1 cellular context compared by ENCODE assay signal in the genomic region with DNA sequence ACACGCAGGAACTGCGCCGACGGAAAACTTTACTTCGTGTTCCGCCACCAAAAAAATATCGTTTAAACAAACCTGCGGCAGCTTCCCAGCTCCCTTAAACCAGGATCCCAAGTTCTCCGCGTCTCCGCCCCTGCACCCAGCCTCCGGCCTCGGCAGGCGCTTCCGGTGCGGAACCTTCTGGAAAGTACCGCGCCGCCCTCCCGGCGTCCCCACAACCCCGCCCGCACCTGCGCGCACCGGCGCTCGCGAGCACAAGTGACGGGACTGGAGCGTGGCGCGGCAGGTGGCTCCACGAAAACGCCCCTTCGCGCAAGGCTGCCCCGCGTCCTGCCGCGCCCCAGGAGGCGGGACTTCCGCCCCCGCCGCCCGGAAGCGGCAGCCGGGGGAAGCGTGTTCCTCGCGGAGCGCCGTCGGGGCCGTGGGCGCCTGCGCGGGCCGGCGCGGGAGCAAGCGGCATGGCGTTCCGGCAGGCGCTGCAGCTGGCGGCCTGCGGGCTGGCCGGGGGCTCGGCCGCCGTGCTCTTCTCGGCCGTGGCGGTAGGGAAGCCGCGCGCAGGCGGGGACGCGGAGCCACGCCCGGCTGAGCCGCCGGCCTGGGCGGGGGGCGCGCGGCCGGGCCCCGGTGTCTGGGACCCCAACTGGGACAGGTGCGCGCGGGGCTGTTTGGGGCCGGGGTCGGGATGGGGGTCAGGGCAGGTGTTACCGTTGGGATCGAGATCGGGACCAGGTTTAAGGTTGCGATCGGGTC.
TF ChIP-seq lines count a peak whose summit lies in the region.

A gene (plus strand): TSS at position 421 of the 747 bp plus-strand sequence. CDS start 35 bp downstream, at position 456.

TF ChIP-seq in K562, 482 proteins besides CTCF, POLR2A, EP300 and RAD21 (continued from another document and continues in another):
- TF ChIP-seq NFIC (IDR thresholded peaks at IDR 0.05) (peak; percentile 20; the same call in 1 of the 2 replicates), MCM5 (IDR thresholded peaks at IDR 0.05; ENCODE audit: low read depth) (no peak), COPS2 (conservative IDR thresholded peaks at IDR 0.05) (no peak), IRF2 (CRISPR knock-in tag; IDR thresholded peaks at IDR 0.05) (no peak), ZNF717 (CRISPR knock-in tag; IDR thresholded peaks at IDR 0.05) (no peak), TEAD1 (CRISPR knock-in tag; IDR thresholded peaks at IDR 0.05) (peak in 1 of 2 experiments; percentile 37; a peak in 1 of 4 replicates), KDM1A (IDR thresholded peaks at IDR 0.05) (no peak), ZFP1 (CRISPR knock-in tag; IDR thresholded peaks at IDR 0.05) (no peak), POLR2AphosphoS2 (IDR thresholded peaks at IDR 0.05; ENCODE audit: low read length) (peak; percentile 78; the same call in 1 of the 2 replicates), ZZZ3 (IDR thresholded peaks at IDR 0.05) (no peak), STAT5A (IDR thresholded peaks at IDR 0.05; ENCODE audit: borderline replicate concordance, low read length) (no peak), RHOXF2B (CRISPR knock-in tag; conservative IDR thresholded peaks at IDR 0.05) (no peak), RBM39 (optimal IDR thresholded peaks at IDR 0.05; ENCODE audit: low read depth, low read length) (no peak), MIER1 (IDR thresholded peaks at IDR 0.05; ENCODE audit: low read depth) (no peak), ZNF77 (CRISPR knock-in tag; IDR thresholded peaks at IDR 0.05) (no peak), DNMT1 (IDR thresholded peaks at IDR 0.05) (no peak), HNRNPL (IDR thresholded peaks at IDR 0.05; ENCODE audit: low read depth, low read length) (no peak), ZBTB7A (IDR thresholded peaks at IDR 0.05; ENCODE audit: borderline replicate concordance, control insufficient read depth, low read depth, low read length) (peak; percentile 70; the same call in 1 of the 2 replicates), MED1 (CRISPR knock-in tag; IDR thresholded peaks at IDR 0.05; ENCODE audit: borderline replicate concordance) (no peak), NFATC3 (IDR thresholded peaks at IDR 0.05) (no peak), L3MBTL2 (IDR thresholded peaks at IDR 0.05) (peak; percentile 97)
- TF ChIP-seq, protein P1, sequence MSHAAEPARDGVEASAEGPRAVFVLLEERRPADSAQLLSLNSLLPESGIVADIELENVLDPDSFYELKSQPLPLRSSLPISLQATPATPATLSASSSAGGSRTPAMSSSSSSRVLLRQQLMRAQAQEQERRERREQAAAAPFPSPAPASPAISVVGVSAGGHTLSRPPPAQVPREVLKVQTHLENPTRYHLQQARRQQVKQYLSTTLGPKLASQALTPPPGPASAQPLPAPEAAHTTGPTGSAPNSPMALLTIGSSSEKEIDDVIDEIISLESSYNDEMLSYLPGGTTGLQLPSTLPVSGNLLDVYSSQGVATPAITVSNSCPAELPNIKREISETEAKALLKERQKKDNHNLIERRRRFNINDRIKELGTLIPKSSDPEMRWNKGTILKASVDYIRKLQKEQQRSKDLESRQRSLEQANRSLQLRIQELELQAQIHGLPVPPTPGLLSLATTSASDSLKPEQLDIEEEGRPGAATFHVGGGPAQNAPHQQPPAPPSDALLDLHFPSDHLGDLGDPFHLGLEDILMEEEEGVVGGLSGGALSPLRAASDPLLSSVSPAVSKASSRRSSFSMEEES (CRISPR knock-in tag; IDR thresholded peaks at IDR 0.05): no peak
- TF ChIP-seq, protein P2, sequence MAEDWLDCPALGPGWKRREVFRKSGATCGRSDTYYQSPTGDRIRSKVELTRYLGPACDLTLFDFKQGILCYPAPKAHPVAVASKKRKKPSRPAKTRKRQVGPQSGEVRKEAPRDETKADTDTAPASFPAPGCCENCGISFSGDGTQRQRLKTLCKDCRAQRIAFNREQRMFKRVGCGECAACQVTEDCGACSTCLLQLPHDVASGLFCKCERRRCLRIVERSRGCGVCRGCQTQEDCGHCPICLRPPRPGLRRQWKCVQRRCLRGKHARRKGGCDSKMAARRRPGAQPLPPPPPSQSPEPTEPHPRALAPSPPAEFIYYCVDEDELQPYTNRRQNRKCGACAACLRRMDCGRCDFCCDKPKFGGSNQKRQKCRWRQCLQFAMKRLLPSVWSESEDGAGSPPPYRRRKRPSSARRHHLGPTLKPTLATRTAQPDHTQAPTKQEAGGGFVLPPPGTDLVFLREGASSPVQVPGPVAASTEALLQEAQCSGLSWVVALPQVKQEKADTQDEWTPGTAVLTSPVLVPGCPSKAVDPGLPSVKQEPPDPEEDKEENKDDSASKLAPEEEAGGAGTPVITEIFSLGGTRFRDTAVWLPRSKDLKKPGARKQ (CRISPR knock-in tag; IDR thresholded peaks at IDR 0.05): no peak
- TF ChIP-seq, protein P3, sequence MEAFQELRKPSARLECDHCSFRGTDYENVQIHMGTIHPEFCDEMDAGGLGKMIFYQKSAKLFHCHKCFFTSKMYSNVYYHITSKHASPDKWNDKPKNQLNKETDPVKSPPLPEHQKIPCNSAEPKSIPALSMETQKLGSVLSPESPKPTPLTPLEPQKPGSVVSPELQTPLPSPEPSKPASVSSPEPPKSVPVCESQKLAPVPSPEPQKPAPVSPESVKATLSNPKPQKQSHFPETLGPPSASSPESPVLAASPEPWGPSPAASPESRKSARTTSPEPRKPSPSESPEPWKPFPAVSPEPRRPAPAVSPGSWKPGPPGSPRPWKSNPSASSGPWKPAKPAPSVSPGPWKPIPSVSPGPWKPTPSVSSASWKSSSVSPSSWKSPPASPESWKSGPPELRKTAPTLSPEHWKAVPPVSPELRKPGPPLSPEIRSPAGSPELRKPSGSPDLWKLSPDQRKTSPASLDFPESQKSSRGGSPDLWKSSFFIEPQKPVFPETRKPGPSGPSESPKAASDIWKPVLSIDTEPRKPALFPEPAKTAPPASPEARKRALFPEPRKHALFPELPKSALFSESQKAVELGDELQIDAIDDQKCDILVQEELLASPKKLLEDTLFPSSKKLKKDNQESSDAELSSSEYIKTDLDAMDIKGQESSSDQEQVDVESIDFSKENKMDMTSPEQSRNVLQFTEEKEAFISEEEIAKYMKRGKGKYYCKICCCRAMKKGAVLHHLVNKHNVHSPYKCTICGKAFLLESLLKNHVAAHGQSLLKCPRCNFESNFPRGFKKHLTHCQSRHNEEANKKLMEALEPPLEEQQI (IDR thresholded peaks at IDR 0.05): no peak
- TF ChIP-seq, protein P4, sequence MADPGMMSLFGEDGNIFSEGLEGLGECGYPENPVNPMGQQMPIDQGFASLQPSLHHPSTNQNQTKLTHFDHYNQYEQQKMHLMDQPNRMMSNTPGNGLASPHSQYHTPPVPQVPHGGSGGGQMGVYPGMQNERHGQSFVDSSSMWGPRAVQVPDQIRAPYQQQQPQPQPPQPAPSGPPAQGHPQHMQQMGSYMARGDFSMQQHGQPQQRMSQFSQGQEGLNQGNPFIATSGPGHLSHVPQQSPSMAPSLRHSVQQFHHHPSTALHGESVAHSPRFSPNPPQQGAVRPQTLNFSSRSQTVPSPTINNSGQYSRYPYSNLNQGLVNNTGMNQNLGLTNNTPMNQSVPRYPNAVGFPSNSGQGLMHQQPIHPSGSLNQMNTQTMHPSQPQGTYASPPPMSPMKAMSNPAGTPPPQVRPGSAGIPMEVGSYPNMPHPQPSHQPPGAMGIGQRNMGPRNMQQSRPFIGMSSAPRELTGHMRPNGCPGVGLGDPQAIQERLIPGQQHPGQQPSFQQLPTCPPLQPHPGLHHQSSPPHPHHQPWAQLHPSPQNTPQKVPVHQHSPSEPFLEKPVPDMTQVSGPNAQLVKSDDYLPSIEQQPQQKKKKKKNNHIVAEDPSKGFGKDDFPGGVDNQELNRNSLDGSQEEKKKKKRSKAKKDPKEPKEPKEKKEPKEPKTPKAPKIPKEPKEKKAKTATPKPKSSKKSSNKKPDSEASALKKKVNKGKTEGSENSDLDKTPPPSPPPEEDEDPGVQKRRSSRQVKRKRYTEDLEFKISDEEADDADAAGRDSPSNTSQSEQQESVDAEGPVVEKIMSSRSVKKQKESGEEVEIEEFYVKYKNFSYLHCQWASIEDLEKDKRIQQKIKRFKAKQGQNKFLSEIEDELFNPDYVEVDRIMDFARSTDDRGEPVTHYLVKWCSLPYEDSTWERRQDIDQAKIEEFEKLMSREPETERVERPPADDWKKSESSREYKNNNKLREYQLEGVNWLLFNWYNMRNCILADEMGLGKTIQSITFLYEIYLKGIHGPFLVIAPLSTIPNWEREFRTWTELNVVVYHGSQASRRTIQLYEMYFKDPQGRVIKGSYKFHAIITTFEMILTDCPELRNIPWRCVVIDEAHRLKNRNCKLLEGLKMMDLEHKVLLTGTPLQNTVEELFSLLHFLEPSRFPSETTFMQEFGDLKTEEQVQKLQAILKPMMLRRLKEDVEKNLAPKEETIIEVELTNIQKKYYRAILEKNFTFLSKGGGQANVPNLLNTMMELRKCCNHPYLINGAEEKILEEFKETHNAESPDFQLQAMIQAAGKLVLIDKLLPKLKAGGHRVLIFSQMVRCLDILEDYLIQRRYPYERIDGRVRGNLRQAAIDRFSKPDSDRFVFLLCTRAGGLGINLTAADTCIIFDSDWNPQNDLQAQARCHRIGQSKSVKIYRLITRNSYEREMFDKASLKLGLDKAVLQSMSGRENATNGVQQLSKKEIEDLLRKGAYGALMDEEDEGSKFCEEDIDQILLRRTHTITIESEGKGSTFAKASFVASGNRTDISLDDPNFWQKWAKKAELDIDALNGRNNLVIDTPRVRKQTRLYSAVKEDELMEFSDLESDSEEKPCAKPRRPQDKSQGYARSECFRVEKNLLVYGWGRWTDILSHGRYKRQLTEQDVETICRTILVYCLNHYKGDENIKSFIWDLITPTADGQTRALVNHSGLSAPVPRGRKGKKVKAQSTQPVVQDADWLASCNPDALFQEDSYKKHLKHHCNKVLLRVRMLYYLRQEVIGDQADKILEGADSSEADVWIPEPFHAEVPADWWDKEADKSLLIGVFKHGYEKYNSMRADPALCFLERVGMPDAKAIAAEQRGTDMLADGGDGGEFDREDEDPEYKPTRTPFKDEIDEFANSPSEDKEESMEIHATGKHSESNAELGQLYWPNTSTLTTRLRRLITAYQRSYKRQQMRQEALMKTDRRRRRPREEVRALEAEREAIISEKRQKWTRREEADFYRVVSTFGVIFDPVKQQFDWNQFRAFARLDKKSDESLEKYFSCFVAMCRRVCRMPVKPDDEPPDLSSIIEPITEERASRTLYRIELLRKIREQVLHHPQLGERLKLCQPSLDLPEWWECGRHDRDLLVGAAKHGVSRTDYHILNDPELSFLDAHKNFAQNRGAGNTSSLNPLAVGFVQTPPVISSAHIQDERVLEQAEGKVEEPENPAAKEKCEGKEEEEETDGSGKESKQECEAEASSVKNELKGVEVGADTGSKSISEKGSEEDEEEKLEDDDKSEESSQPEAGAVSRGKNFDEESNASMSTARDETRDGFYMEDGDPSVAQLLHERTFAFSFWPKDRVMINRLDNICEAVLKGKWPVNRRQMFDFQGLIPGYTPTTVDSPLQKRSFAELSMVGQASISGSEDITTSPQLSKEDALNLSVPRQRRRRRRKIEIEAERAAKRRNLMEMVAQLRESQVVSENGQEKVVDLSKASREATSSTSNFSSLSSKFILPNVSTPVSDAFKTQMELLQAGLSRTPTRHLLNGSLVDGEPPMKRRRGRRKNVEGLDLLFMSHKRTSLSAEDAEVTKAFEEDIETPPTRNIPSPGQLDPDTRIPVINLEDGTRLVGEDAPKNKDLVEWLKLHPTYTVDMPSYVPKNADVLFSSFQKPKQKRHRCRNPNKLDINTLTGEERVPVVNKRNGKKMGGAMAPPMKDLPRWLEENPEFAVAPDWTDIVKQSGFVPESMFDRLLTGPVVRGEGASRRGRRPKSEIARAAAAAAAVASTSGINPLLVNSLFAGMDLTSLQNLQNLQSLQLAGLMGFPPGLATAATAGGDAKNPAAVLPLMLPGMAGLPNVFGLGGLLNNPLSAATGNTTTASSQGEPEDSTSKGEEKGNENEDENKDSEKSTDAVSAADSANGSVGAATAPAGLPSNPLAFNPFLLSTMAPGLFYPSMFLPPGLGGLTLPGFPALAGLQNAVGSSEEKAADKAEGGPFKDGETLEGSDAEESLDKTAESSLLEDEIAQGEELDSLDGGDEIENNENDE (IDR thresholded peaks at IDR 0.05; ENCODE audit: low read depth, low read length): no peak
- TF ChIP-seq, protein P5, sequence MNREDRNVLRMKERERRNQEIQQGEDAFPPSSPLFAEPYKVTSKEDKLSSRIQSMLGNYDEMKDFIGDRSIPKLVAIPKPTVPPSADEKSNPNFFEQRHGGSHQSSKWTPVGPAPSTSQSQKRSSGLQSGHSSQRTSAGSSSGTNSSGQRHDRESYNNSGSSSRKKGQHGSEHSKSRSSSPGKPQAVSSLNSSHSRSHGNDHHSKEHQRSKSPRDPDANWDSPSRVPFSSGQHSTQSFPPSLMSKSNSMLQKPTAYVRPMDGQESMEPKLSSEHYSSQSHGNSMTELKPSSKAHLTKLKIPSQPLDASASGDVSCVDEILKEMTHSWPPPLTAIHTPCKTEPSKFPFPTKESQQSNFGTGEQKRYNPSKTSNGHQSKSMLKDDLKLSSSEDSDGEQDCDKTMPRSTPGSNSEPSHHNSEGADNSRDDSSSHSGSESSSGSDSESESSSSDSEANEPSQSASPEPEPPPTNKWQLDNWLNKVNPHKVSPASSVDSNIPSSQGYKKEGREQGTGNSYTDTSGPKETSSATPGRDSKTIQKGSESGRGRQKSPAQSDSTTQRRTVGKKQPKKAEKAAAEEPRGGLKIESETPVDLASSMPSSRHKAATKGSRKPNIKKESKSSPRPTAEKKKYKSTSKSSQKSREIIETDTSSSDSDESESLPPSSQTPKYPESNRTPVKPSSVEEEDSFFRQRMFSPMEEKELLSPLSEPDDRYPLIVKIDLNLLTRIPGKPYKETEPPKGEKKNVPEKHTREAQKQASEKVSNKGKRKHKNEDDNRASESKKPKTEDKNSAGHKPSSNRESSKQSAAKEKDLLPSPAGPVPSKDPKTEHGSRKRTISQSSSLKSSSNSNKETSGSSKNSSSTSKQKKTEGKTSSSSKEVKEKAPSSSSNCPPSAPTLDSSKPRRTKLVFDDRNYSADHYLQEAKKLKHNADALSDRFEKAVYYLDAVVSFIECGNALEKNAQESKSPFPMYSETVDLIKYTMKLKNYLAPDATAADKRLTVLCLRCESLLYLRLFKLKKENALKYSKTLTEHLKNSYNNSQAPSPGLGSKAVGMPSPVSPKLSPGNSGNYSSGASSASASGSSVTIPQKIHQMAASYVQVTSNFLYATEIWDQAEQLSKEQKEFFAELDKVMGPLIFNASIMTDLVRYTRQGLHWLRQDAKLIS (CRISPR knock-in tag; IDR thresholded peaks at IDR 0.05): no peak
- TF ChIP-seq, protein P6, sequence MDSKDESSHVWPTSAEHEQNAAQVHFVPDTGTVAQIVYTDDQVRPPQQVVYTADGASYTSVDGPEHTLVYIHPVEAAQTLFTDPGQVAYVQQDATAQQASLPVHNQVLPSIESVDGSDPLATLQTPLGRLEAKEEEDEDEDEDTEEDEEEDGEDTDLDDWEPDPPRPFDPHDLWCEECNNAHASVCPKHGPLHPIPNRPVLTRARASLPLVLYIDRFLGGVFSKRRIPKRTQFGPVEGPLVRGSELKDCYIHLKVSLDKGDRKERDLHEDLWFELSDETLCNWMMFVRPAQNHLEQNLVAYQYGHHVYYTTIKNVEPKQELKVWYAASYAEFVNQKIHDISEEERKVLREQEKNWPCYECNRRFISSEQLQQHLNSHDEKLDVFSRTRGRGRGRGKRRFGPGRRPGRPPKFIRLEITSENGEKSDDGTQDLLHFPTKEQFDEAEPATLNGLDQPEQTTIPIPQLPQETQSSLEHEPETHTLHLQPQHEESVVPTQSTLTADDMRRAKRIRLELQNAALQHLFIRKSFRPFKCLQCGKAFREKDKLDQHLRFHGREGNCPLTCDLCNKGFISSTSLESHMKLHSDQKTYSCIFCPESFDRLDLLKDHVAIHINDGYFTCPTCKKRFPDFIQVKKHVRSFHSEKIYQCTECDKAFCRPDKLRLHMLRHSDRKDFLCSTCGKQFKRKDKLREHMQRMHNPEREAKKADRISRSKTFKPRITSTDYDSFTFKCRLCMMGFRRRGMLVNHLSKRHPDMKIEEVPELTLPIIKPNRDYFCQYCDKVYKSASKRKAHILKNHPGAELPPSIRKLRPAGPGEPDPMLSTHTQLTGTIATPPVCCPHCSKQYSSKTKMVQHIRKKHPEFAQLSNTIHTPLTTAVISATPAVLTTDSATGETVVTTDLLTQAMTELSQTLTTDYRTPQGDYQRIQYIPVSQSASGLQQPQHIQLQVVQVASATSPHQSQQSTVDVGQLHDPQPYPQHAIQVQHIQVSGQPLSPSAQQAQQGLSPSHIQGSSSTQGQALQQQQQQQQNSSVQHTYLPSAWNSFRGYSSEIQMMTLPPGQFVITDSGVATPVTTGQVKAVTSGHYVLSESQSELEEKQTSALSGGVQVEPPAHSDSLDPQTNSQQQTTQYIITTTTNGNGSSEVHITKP (IDR thresholded peaks at IDR 0.05; ENCODE audit: partially characterized antibody): no peak
